In genomic region chr1:7265771-7266371, GRCh38 we compare ENCODE assay signal across 10 cellular contexts.
A peak's percentile ranks its signal among the peaks of the same experiment; 100 is the strongest.
DNase-seq lines count a peak whose midpoint lies in the region; ATAC-seq, FAIRE-seq and TF ChIP-seq lines count a peak whose summit lies in the region.
"Had no signal": no experiment of that assay in that cellular context is flagged by ENCODE, and none has a peak within 500 bp of the region (broad histone marks: within the 10 kb centered on the region; RNA-seq: fewer than 3 reads in every experiment).

No MANE protein-coding gene starts in this region.

- H3K4me1 ChIP-seq in colonic mucosa (peaks cover 11% of the 10 kb centered on the region), pancreas (peaks cover 9 to 31% (median 11%) of the 10 kb centered on the region in 3 donors)

- no peak overlapping the region for H3K4me3 Mint-ChIP-seq in stimulated activated naive B cell treated with anti-CD40 and anti-IgM and Interleukin-4, amounts not matched to agents 10 μg/mL and 1 μg/mL and 100 μg/mL, for 72 hours

- peaks cover 13 to 32% of the 10 kb centered on the region in 2 donors for H3K27me3 Mint-ChIP-seq in stimulated activated naive B cell treated with anti-CD40 and anti-IgM and Interleukin-4, amounts not matched to agents 10 μg/mL and 1 μg/mL and 100 μg/mL, for 72 hours

- H3K27ac ChIP-seq in colonic mucosa (peak overlapping the region; percentile 76), pancreas (peak overlapping the region in 3 of 4 donors; percentile 13 to 58 (median 22))
- H3K27ac ChIP-seq: gastrocnemius medialis had no signal

- H3K27me3 ChIP-seq in colonic mucosa (no peaks in the 10 kb centered on the region), pancreas (no peaks in the 10 kb centered on the region)

- no peak for TF ChIP-seq CTCF in GM12865 (IDR thresholded peaks at IDR 0.05; ENCODE audit: insufficient read depth, low read depth, low read length, missing control alignments)
- no peak for TF ChIP-seq CTCF in colonic mucosa (IDR thresholded peaks at IDR 0.05)
- TF ChIP-seq CTCF in pancreas (IDR thresholded peaks at IDR 0.05): no peak

- DNase-seq in GM12865 (ENCODE audit: low read depth): peak; percentile 48
- peak; percentile 69 for DNase-seq in NCI-H345 (lab: John Stamatoyannopoulos, UW)
- DNase-seq in colonic mucosa: peak; percentile 95
- DNase-seq in pancreas: peak; percentile 85 to 96 (median 90)
- DNase-seq in stimulated activated naive B cell treated with anti-CD40 and anti-IgM and Interleukin-4, amounts not matched to agents 10 μg/mL and 1 μg/mL and 100 μg/mL, for 72 hours: no peak
- DNase-seq in ecto neural progenitor cell (ENCODE audit: low spot score): no peak
- DNase-seq in CD1c-positive myeloid dendritic cell (ENCODE audit: extremely low spot score): no peak
- DNase-seq: gastrocnemius medialis; stimulated activated CD4-positive, alpha-beta T cell treated with anti-CD3 and anti-CD28 coated beads, Interleukin-15, amount 100 ng/mL, for 24 hours had no signal

- no peaks in the 10 kb centered on the region for H3K4me1 Mint-ChIP-seq in stimulated activated naive B cell treated with anti-CD40 and anti-IgM and Interleukin-4, amounts not matched to agents 10 μg/mL and 1 μg/mL and 100 μg/mL, for 72 hours

- H3K4me3 ChIP-seq in GM12865 (ENCODE audit: low read depth, low read length): no peak overlapping the region
- H3K4me3 ChIP-seq in colonic mucosa: no peak overlapping the region
- H3K4me3 ChIP-seq in pancreas: no peak overlapping the region
- H3K4me3 ChIP-seq: gastrocnemius medialis had no signal

- peak overlapping the region in 1 of 2 donors; percentile 36 for H3K9ac ChIP-seq in colonic mucosa (ENCODE audit: low read depth in 2 of 2, low read length in 2 of 2)

- ATAC-seq in pancreas (peak; percentile 93 to 96 (median 95)), HG03135 (IDR thresholded peaks at IDR 0.05; ENCODE audit: unreplicated experiment) (no peak)
- ATAC-seq in stimulated activated naive B cell treated with anti-CD40 and anti-IgM and Interleukin-4, amounts not matched to agents 10 μg/mL and 1 μg/mL and 100 μg/mL, for 72 hours (replicated peaks): no peak

- H3K27ac Mint-ChIP-seq in stimulated activated naive B cell treated with anti-CD40 and anti-IgM and Interleukin-4, amounts not matched to agents 10 μg/mL and 1 μg/mL and 100 μg/mL, for 72 hours: no peak overlapping the region

- no peaks in the 10 kb centered on the region for H3K9me3 ChIP-seq in colonic mucosa
- no peaks in the 10 kb centered on the region for H3K9me3 ChIP-seq in pancreas

- H3K36me3 ChIP-seq in colonic mucosa: no peaks in the 10 kb centered on the region
- H3K36me3 ChIP-seq in pancreas: no peaks in the 10 kb centered on the region
- H3K36me3 ChIP-seq: gastrocnemius medialis had no signal

- intact Hi-C loops in colonic mucosa (cut with DNase I) (no loop called here), pancreas (cut with DNase I) (no loop called here)

- FAIRE-seq in pancreas (lab: Jason Lieb, UNC): peak; percentile 41

- H3K36me3 Mint-ChIP-seq in stimulated activated naive B cell treated with anti-CD40 and anti-IgM and Interleukin-4, amounts not matched to agents 10 μg/mL and 1 μg/mL and 100 μg/mL, for 72 hours: peaks cover 0 to 3% of the 10 kb centered on the region in 2 donors

- H3K9me3 Mint-ChIP-seq in stimulated activated naive B cell treated with anti-CD40 and anti-IgM and Interleukin-4, amounts not matched to agents 10 μg/mL and 1 μg/mL and 100 μg/mL, for 72 hours: peaks cover 12% of the 10 kb centered on the region in 2 donors

- 14% methylated on average over 9 of the region's 9 CpGs for WGBS in pancreas, 2 donors

Comparison
In these comparisons a context has a peak if more than half of its experiments do, and no peak if none do; other contexts are left out.
1. DNase-seq: peak in GM12865 (single experiment), NCI-H345 (single experiment), colonic mucosa (single experiment) and pancreas (6 of 6); none in stimulated activated naive B cell treated with anti-CD40 and anti-IgM and Interleukin-4, amounts not matched to agents 10 μg/mL and 1 μg/mL and 100 μg/mL, for 72 hours (single experiment), ecto neural progenitor cell (single experiment) and CD1c-positive myeloid dendritic cell (single experiment).
2. ATAC-seq: peak in pancreas (4 of 4); none in stimulated activated naive B cell treated with anti-CD40 and anti-IgM and Interleukin-4, amounts not matched to agents 10 μg/mL and 1 μg/mL and 100 μg/mL, for 72 hours (0 of 2) and HG03135 (single experiment).